In genomic region chr22:49177666-49178065, GRCh38 we compare ENCODE assay signal across 34 cellular contexts.
"Had no signal": no experiment of that assay in that cellular context is flagged by ENCODE, and none has a peak within 500 bp of the region (broad histone marks: within the 10 kb centered on the region; RNA-seq: fewer than 3 reads in every experiment).

No MANE protein-coding gene starts in this region.

- H3K27ac Mint-ChIP-seq: activated B cell treated with CpG ODN at 0.5 μM for 24 hours; activated CD4-positive, alpha-beta memory T cell treated with anti-CD3 and anti-CD28 coated beads for 36 hours; activated CD4-positive, alpha-beta T cell treated with anti-CD3 and anti-CD28 coated beads, Interleukin-2, amount 10 ng/mL, durations not matched to agents 24 days and 14 days; activated CD8-positive, alpha-beta T cell treated with anti-CD3 and anti-CD28 coated beads for 36 hours; activated naive CD4-positive, alpha-beta T cell treated with anti-CD3 and anti-CD28 coated beads for 36 hours; activated naive CD4-positive, alpha-beta T cell treated with anti-CD3 and anti-CD28 coated beads, Interleukin-2, amount 50 U/mL, for 72 hours; activated naive CD8-positive, alpha-beta T cell treated with anti-CD3 and anti-CD28 coated beads, Interleukin-2, amount 10 ng/mL, durations not matched to agents 7 days and 5 days; activated T-cell treated with anti-CD3 and anti-CD28 coated beads, Interleukin-2, amount 50 U/mL, for 72 hours; activated T-helper 1 cell treated with anti-CD3 and anti-CD28 coated beads, Interleukin-12 subunit alpha, Interleukin-12 subunit beta, Interleukin-2, Interleukin-4 antibody, amounts not matched to agents 30 ng/mL and 10 ng/mL and 1 ng/mL, durations not matched to agents 14 hours and 24 hours and 36 hours; activated T-helper 17 cell treated with anti-CD3 and anti-CD28 coated beads, Interleukin-2, amount 50 U/mL, for 72 hours; brain; T-helper 1 cell treated with Interleukin-12 subunit alpha and Interleukin-12 subunit beta and Interleukin-4 antibody, amounts not matched to agents 30 μg/mL and 1 μg/mL, for 36 hours; T-helper 2 cell treated with Interferon-gamma antibody and Interleukin-4, amounts not matched to agents 5 μg/mL and 100 μg/mL, for 36 hours had no signal

- DNase-seq: activated B cell treated with CpG ODN at 0.5 μM for 24 hours; activated CD4-positive, alpha-beta memory T cell treated with anti-CD3 and anti-CD28 coated beads for 36 hours; activated CD4-positive, alpha-beta T cell treated with anti-CD3 and anti-CD28 coated beads for 4 hours; activated CD4-positive, alpha-beta T cell treated with anti-CD3 and anti-CD28 coated beads, Interleukin-2, amount 10 ng/mL, durations not matched to agents 24 days and 14 days; activated CD4-positive, alpha-beta T cell treated with anti-CD3 and anti-CD28 coated beads, Interleukin-2, amount 50 U/mL, for 1 hour; activated CD4-positive, alpha-beta T cell treated with anti-CD3 and anti-CD28 coated beads, Interleukin-2, amount 50 U/mL, for 4 hours; activated CD4-positive, CD25-positive, alpha-beta regulatory T cell treated with anti-CD3 and anti-CD28 coated beads, Interleukin-2, amount 50 U/mL, for 72 hours; activated CD8-positive, alpha-beta memory T cell treated with anti-CD3 and anti-CD28 coated beads, Interleukin-2, amount 50 U/mL, for 4 hours; activated CD8-positive, alpha-beta T cell treated with anti-CD3 and anti-CD28 coated beads for 36 hours; activated effector memory CD4-positive, alpha-beta T cell treated with anti-CD3 and anti-CD28 coated beads, Interleukin-2, amount 50 U/mL, for 16 hours; activated gamma-delta T cell treated with Interleukin-2 at 50 U/mL for 16 hours; activated naive CD4-positive, alpha-beta T cell; activated naive CD4-positive, alpha-beta T cell treated with anti-CD3 and anti-CD28 coated beads for 36 hours; activated naive CD4-positive, alpha-beta T cell treated with anti-CD3 and anti-CD28 coated beads, Interleukin-2, amount 50 U/mL, for 16 hours; activated naive CD8-positive, alpha-beta T cell treated with anti-CD3 and anti-CD28 coated beads, Interleukin-2, amount 10 ng/mL, durations not matched to agents 7 days and 5 days; activated T-cell treated with anti-CD3 and anti-CD28 coated beads for 4 hours; activated T-cell treated with anti-CD3 and anti-CD28 coated beads, Interleukin-2, amount 50 U/mL, for 1 hour; activated T-cell treated with anti-CD3 and anti-CD28 coated beads, Interleukin-2, amount 50 U/mL, for 4 hours; activated T-cell treated with anti-CD3 and anti-CD28 coated beads, Interleukin-2, amount 50 U/mL, for 72 hours; adrenal gland; amniotic stem cell; cerebellar nuclear complex; T-helper 1 cell; T-helper 2 cell; T-helper 9 cell had no signal

- H3K27me3 ChIP-seq: adrenal gland, cardiac muscle cell had no signal

- H3K4me3 Mint-ChIP-seq: activated B cell treated with CpG ODN at 0.5 μM for 24 hours; activated CD4-positive, alpha-beta memory T cell treated with anti-CD3 and anti-CD28 coated beads for 36 hours; activated CD4-positive, alpha-beta T cell treated with anti-CD3 and anti-CD28 coated beads, Interleukin-2, amount 10 ng/mL, durations not matched to agents 24 days and 14 days; activated CD8-positive, alpha-beta T cell treated with anti-CD3 and anti-CD28 coated beads for 36 hours; activated naive CD4-positive, alpha-beta T cell treated with anti-CD3 and anti-CD28 coated beads for 36 hours; activated naive CD8-positive, alpha-beta T cell treated with anti-CD3 and anti-CD28 coated beads, Interleukin-2, amount 10 ng/mL, durations not matched to agents 7 days and 5 days; activated T-cell treated with anti-CD3 and anti-CD28 coated beads, Interleukin-2, amount 50 U/mL, for 4 hours; activated T-cell treated with anti-CD3 and anti-CD28 coated beads, Interleukin-2, amount 50 U/mL, for 72 hours; activated T-helper 1 cell treated with anti-CD3 and anti-CD28 coated beads, Interleukin-12 subunit alpha, Interleukin-12 subunit beta, Interleukin-2, Interleukin-4 antibody, amounts not matched to agents 30 ng/mL and 10 ng/mL and 1 ng/mL, durations not matched to agents 14 hours and 24 hours and 36 hours; activated T-helper 17 cell treated with anti-CD3 and anti-CD28 coated beads, Interleukin-2, amount 50 U/mL, for 72 hours; brain; central memory CD8-positive, alpha-beta T cell; T-helper 1 cell treated with Interleukin-12 subunit alpha and Interleukin-12 subunit beta and Interleukin-4 antibody, amounts not matched to agents 30 μg/mL and 1 μg/mL, for 36 hours; T-helper 2 cell treated with Interferon-gamma antibody and Interleukin-4, amounts not matched to agents 5 μg/mL and 100 μg/mL, for 36 hours had no signal

- ATAC-seq: activated CD8-positive, alpha-beta T cell treated with anti-CD3 and anti-CD28 coated beads for 36 hours; activated naive CD4-positive, alpha-beta T cell treated with anti-CD3 and anti-CD28 coated beads, Interleukin-2, amount 50 U/mL, for 72 hours; activated T-cell treated with anti-CD3 and anti-CD28 coated beads, Interleukin-2, amount 50 U/mL, for 4 hours; activated T-cell treated with anti-CD3 and anti-CD28 coated beads, Interleukin-2, amount 50 U/mL, for 72 hours; activated T-helper 17 cell treated with anti-CD3 and anti-CD28 coated beads, Interleukin-2, amount 50 U/mL, for 72 hours had no signal

- H3K27ac ChIP-seq: adrenal gland, cardiac muscle cell, VCaP had no signal

- H3K4me3 ChIP-seq: adrenal gland, cardiac muscle cell had no signal

- H3K4me1 ChIP-seq: adrenal gland had no signal

- H3K4me1 Mint-ChIP-seq: activated B cell treated with CpG ODN at 0.5 μM for 24 hours; activated CD4-positive, alpha-beta T cell treated with anti-CD3 and anti-CD28 coated beads, Interleukin-2, amount 10 ng/mL, durations not matched to agents 24 days and 14 days; activated naive CD8-positive, alpha-beta T cell treated with anti-CD3 and anti-CD28 coated beads, Interleukin-2, amount 10 ng/mL, durations not matched to agents 7 days and 5 days; activated T-helper 17 cell treated with anti-CD3 and anti-CD28 coated beads, Interleukin-2, amount 50 U/mL, for 72 hours; brain; central memory CD8-positive, alpha-beta T cell had no signal

- H3K9me3 Mint-ChIP-seq: activated B cell treated with CpG ODN at 0.5 μM for 24 hours; activated CD4-positive, alpha-beta memory T cell treated with anti-CD3 and anti-CD28 coated beads for 36 hours; activated CD4-positive, alpha-beta T cell treated with anti-CD3 and anti-CD28 coated beads, Interleukin-2, amount 10 ng/mL, durations not matched to agents 24 days and 14 days; activated CD8-positive, alpha-beta T cell treated with anti-CD3 and anti-CD28 coated beads for 36 hours; activated naive CD4-positive, alpha-beta T cell treated with anti-CD3 and anti-CD28 coated beads for 36 hours; activated naive CD4-positive, alpha-beta T cell treated with anti-CD3 and anti-CD28 coated beads, Interleukin-2, amount 50 U/mL, for 72 hours; activated naive CD8-positive, alpha-beta T cell treated with anti-CD3 and anti-CD28 coated beads, Interleukin-2, amount 10 ng/mL, durations not matched to agents 7 days and 5 days; activated T-cell treated with anti-CD3 and anti-CD28 coated beads, Interleukin-2, amount 50 U/mL, for 72 hours; activated T-helper 1 cell treated with anti-CD3 and anti-CD28 coated beads, Interleukin-12 subunit alpha, Interleukin-12 subunit beta, Interleukin-2, Interleukin-4 antibody, amounts not matched to agents 30 ng/mL and 10 ng/mL and 1 ng/mL, durations not matched to agents 14 hours and 24 hours and 36 hours; activated T-helper 17 cell treated with anti-CD3 and anti-CD28 coated beads, Interleukin-2, amount 50 U/mL, for 72 hours; brain; central memory CD8-positive, alpha-beta T cell; T-helper 1 cell treated with Interleukin-12 subunit alpha and Interleukin-12 subunit beta and Interleukin-4 antibody, amounts not matched to agents 30 μg/mL and 1 μg/mL, for 36 hours; T-helper 2 cell treated with Interferon-gamma antibody and Interleukin-4, amounts not matched to agents 5 μg/mL and 100 μg/mL, for 36 hours had no signal

- H3K36me3 Mint-ChIP-seq: activated CD4-positive, alpha-beta memory T cell treated with anti-CD3 and anti-CD28 coated beads for 36 hours; activated naive CD4-positive, alpha-beta T cell treated with anti-CD3 and anti-CD28 coated beads, Interleukin-2, amount 50 U/mL, for 72 hours; activated naive CD8-positive, alpha-beta T cell treated with anti-CD3 and anti-CD28 coated beads, Interleukin-2, amount 10 ng/mL, durations not matched to agents 7 days and 5 days; brain had no signal

- H3K36me3 ChIP-seq: adrenal gland, cardiac muscle cell had no signal

- H3K9me3 ChIP-seq: adrenal gland had no signal
